In the genomic region with DNA sequence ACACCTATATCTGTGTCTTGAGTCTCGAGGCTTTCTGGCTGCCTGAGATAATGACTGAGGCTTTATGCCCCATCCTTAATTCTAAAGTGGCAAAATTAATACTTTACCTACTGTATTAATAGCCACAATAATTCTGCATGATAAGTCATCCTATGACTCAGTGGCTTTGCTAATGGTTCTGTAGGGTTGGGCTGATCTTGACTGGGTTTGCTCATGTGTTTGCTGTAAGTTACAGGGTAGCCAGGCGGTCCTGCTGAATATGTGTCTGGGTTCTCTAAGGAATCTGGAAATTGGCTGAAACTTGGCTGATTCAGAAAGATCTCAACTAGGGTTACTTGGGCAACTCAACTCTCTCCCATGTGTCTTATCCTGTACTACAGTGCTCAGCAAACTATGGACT, we compare ENCODE assay signal across 20 cellular contexts. TPM values are rescaled to one million over a fixed set of nuclear protein-coding genes. Genes with fewer than 3 reads are reported as not detected.
"Had no signal": no experiment of that assay in that cellular context is flagged by ENCODE, and none has a peak within 500 bp of the region (broad histone marks: within the 10 kb centered on the region; RNA-seq: fewer than 3 reads in every experiment).

No MANE protein-coding gene starts in this region.

- H3K4me1 Mint-ChIP-seq: naive thymus-derived CD8-positive, alpha-beta T cell; stimulated activated naive B cell treated with anti-CD40 and anti-IgM and Interleukin-4, amounts not matched to agents 10 μg/mL and 1 μg/mL and 100 μg/mL, for 72 hours; stimulated activated naive CD8-positive, alpha-beta T cell treated with anti-CD3 and anti-CD28 coated beads, Interleukin-15, amount 100 ng/mL, for 72 hours had no signal

- H3K4me2 ChIP-seq: hepatocyte had no signal

- H3K36me3 ChIP-seq: esophagus muscularis mucosa, thoracic aorta had no signal

- H3K36me3 Mint-ChIP-seq: naive thymus-derived CD8-positive, alpha-beta T cell; stimulated activated naive B cell treated with anti-CD40 and anti-IgM and Interleukin-4, amounts not matched to agents 10 μg/mL and 1 μg/mL and 100 μg/mL, for 72 hours had no signal

- H3K4me3 Mint-ChIP-seq: naive thymus-derived CD8-positive, alpha-beta T cell; stimulated activated naive B cell treated with anti-CD40 and anti-IgM and Interleukin-4, amounts not matched to agents 10 μg/mL and 1 μg/mL and 100 μg/mL, for 72 hours; stimulated activated naive CD8-positive, alpha-beta T cell treated with anti-CD3 and anti-CD28 coated beads, Interleukin-15, amount 100 ng/mL, for 72 hours; type B pancreatic cell had no signal

- ATAC-seq: left colon; mucosa of descending colon; naive thymus-derived CD8-positive, alpha-beta T cell; sciatic nerve; stimulated activated naive B cell treated with anti-CD40 and anti-IgM and Interleukin-4, amounts not matched to agents 10 μg/mL and 1 μg/mL and 100 μg/mL, for 72 hours; stimulated activated naive CD8-positive, alpha-beta T cell treated with anti-CD3 and anti-CD28 coated beads, Interleukin-15, amount 100 ng/mL, for 72 hours had no signal

- H3K4me3 ChIP-seq: dorsolateral prefrontal cortex, esophagus muscularis mucosa, hepatocyte, mucosa of descending colon, skin epidermis, thoracic aorta had no signal

- H3K27me3 ChIP-seq: dorsolateral prefrontal cortex, esophagus muscularis mucosa, hepatocyte, neutrophil had no signal

- H3K9me3 Mint-ChIP-seq: stimulated activated naive B cell treated with anti-CD40 and anti-IgM and Interleukin-4, amounts not matched to agents 10 μg/mL and 1 μg/mL and 100 μg/mL, for 72 hours; stimulated activated naive CD8-positive, alpha-beta T cell treated with anti-CD3 and anti-CD28 coated beads, Interleukin-15, amount 100 ng/mL, for 72 hours; type B pancreatic cell had no signal

- H3K9me3 ChIP-seq: esophagus muscularis mucosa, mucosa of descending colon, neutrophil, thoracic aorta had no signal

- H2AFZ ChIP-seq: hepatocyte had no signal

- H3K4me1 ChIP-seq: esophagus muscularis mucosa had no signal

- H3K27me3 Mint-ChIP-seq: naive thymus-derived CD8-positive, alpha-beta T cell; stimulated activated naive B cell treated with anti-CD40 and anti-IgM and Interleukin-4, amounts not matched to agents 10 μg/mL and 1 μg/mL and 100 μg/mL, for 72 hours; stimulated activated naive CD8-positive, alpha-beta T cell treated with anti-CD3 and anti-CD28 coated beads, Interleukin-15, amount 100 ng/mL, for 72 hours; type B pancreatic cell had no signal

- H3K27ac Mint-ChIP-seq: naive thymus-derived CD8-positive, alpha-beta T cell; stimulated activated naive B cell treated with anti-CD40 and anti-IgM and Interleukin-4, amounts not matched to agents 10 μg/mL and 1 μg/mL and 100 μg/mL, for 72 hours; stimulated activated naive CD8-positive, alpha-beta T cell treated with anti-CD3 and anti-CD28 coated beads, Interleukin-15, amount 100 ng/mL, for 72 hours; type B pancreatic cell had no signal

- H3K27ac ChIP-seq: dorsolateral prefrontal cortex, esophagus muscularis mucosa, hepatocyte, neutrophil, skin epidermis, thoracic aorta had no signal

- H3K79me2 ChIP-seq: hepatocyte had no signal

- DNase-seq: cortex of kidney; dorsolateral prefrontal cortex; effector CD8-positive, alpha-beta T cell; head of caudate nucleus; kidney; left colon; mucosa of descending colon; naive thymus-derived CD8-positive, alpha-beta T cell; stimulated activated CD4-positive, alpha-beta T cell treated with anti-CD3 and anti-CD28 coated beads, Interleukin-2, amount 100 ng/mL, for 24 hours; stimulated activated CD4-positive, alpha-beta T cell treated with anti-CD3 and anti-CD28 coated beads, Interleukin-4, amount 100 ng/mL, for 4 hours; stimulated activated naive B cell treated with anti-CD40 and anti-IgM and Interleukin-4, amounts not matched to agents 10 μg/mL and 1 μg/mL and 100 μg/mL, for 72 hours; stimulated activated naive CD8-positive, alpha-beta T cell treated with anti-CD3 and anti-CD28 coated beads, Interleukin-15, amount 100 ng/mL, for 72 hours; substantia nigra had no signal

RNA-seq across cellular contexts. Expression of a gene that starts 21.7 kb away (rescaled TPM):
- total RNA-seq: naive thymus-derived CD8-positive, alpha-beta T cell had no signal
